ENCODE assay signal across 10 cellular contexts in genomic region chrX:49978191-49978590, GRCh38.
"Had no signal": no experiment of that assay in that cellular context is flagged by ENCODE, and none has a peak within 500 bp of the region (broad histone marks: within the 10 kb centered on the region; RNA-seq: fewer than 3 reads in every experiment).

No MANE protein-coding gene starts in this region.

- ATAC-seq: activated T-cell treated with anti-CD3 and anti-CD28 coated beads, Interleukin-2, amount 50 U/mL, for 4 hours; left ventricle myocardium superior; pancreas had no signal

- H3K4me3 ChIP-seq: neural progenitor cell, pancreas, skin epidermis had no signal

- H3K4me2 ChIP-seq: neural progenitor cell had no signal

- H3K36me3 Mint-ChIP-seq: neural progenitor cell had no signal

- H3K9me3 Mint-ChIP-seq: activated naive CD8-positive, alpha-beta T cell treated with anti-CD3 and anti-CD28 coated beads for 36 hours; activated T-cell treated with anti-CD3 and anti-CD28 coated beads, Interleukin-2, amount 50 U/mL, for 4 hours had no signal

- H3K4me1 Mint-ChIP-seq: activated naive CD8-positive, alpha-beta T cell treated with anti-CD3 and anti-CD28 coated beads for 36 hours had no signal

- H3K9me3 ChIP-seq: pancreas had no signal

- H3K27ac ChIP-seq: neural progenitor cell, pancreas, skin epidermis had no signal

- H3K4me1 ChIP-seq: pancreas had no signal

- H3K27me3 Mint-ChIP-seq: activated naive CD8-positive, alpha-beta T cell treated with anti-CD3 and anti-CD28 coated beads for 36 hours had no signal

- H2AFZ ChIP-seq: neural progenitor cell had no signal

- H3K9ac ChIP-seq: neural progenitor cell had no signal

- DNase-seq: activated CD4-positive, alpha-beta T cell treated with anti-CD3 and anti-CD28 coated beads for 1 hour; activated CD4-positive, alpha-beta T cell treated with anti-CD3 and anti-CD28 coated beads, Interleukin-2, amount 50 U/mL, for 48 hours; activated effector memory CD4-positive, alpha-beta T cell treated with anti-CD3 and anti-CD28 coated beads, Interleukin-2, amount 50 U/mL, for 16 hours; activated naive CD8-positive, alpha-beta T cell treated with anti-CD3 and anti-CD28 coated beads for 36 hours; activated T-cell treated with anti-CD3 and anti-CD28 coated beads, Interleukin-2, amount 50 U/mL, for 4 hours; hippocampal formation; left ventricle myocardium superior; pancreas had no signal

- H3K27ac Mint-ChIP-seq: activated naive CD8-positive, alpha-beta T cell treated with anti-CD3 and anti-CD28 coated beads for 36 hours had no signal

- H3K36me3 ChIP-seq: neural progenitor cell, pancreas had no signal

- H3K4me3 Mint-ChIP-seq: activated naive CD8-positive, alpha-beta T cell treated with anti-CD3 and anti-CD28 coated beads for 36 hours; activated T-cell treated with anti-CD3 and anti-CD28 coated beads, Interleukin-2, amount 50 U/mL, for 4 hours; neural progenitor cell had no signal

- H3K27me3 ChIP-seq: neural progenitor cell, pancreas had no signal
